In the genomic region with DNA sequence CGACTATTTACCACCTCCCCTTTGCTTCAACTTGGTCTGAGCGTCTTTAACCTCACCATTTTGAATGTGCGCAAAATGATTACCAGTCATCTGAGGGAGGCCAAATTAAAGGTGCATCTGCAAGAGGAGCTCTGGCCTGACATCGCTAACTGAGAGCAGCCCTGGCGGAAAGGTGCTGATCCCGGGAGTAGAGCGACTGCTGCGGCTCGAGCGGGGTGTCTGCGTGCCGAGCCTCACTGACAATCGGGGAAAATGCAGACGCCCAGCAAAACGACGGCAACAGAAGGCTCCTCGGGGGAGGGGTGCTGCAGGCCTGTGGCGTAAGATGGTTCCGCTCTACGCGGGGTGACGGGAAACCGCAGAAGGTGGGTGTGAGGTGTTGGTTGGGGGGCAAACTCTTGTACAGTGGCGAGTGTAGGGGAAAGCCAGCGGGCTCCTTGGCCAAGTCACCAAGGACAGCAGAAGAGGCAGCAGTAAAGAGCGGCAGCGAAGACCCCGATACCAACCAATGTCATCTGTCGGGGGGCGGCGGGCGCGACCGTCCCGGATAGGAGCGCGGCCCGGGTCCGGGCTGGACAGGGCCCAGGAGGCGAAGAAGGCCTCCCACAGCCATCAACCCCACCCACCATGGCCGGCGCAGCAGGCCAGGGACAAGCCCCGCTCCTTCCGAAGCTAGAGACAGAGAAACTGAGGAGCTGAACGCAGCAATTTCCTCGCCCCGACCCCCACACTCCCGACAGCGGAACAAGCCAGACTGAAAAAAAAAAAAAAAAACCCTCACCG, we compare ENCODE assay signal across 8 cellular contexts. TPM values are rescaled to one million over a fixed set of nuclear protein-coding genes. Genes with fewer than 3 reads are reported as not detected.
DNase-seq lines count a peak whose midpoint lies in the region; ATAC-seq and TF ChIP-seq lines count a peak whose summit lies in the region.

No MANE protein-coding gene starts in this region.

- H3K4me3 Mint-ChIP-seq in neural progenitor cell, result peak overlapping the region; percentile 100

- DNase-seq in DMS 273 treated with DMSO at 0.1 percent for 48 hours (lab: John Stamatoyannopoulos, UW) (peak; percentile 58), RWPE1 (ENCODE audit: low spot score) (peak; percentile 76), fibroblast of the conjunctiva (ENCODE audit: low read depth) (peak; percentile 41), neural progenitor cell (ENCODE audit: low spot score) (peak; percentile 82)
- peak; percentile 61 for DNase-seq in activated T-helper 9 cell treated with anti-CD3 and anti-CD28 coated beads, Interleukin-2, amount 50 U/mL, for 16 hours (ENCODE audit: low read depth)

- H3K36me3 Mint-ChIP-seq in neural progenitor cell, result peaks cover 21% of the 10 kb centered on the region

- no peak overlapping the region for H2AFZ ChIP-seq in neural progenitor cell (replicated peaks)

- peaks cover 45% of the 10 kb centered on the region for H3K4me1 Mint-ChIP-seq in neural progenitor cell

- peaks cover 60% of the 10 kb centered on the region for H3F3A ChIP-seq in neural progenitor cell (ENCODE audit: low read depth)

- H3K27ac Mint-ChIP-seq in neural progenitor cell, result peak overlapping the region; percentile 99

- H4K20me1 ChIP-seq in neural progenitor cell (ENCODE audit: low read depth), result peaks cover 25% of the 10 kb centered on the region

- H3K27me3 ChIP-seq in HUES48 (ENCODE audit: control insufficient read depth, insufficient read depth, low read length), result no peaks in the 10 kb centered on the region
- H3K27me3 ChIP-seq in neural progenitor cell, result no peaks in the 10 kb centered on the region
- no peaks in the 10 kb centered on the region for H3K27me3 ChIP-seq in stomach smooth muscle (ENCODE audit: control insufficient read depth in 1 of 2, insufficient read depth in 2 of 2, low read length in 2 of 2)

- H3K36me3 ChIP-seq in HUES48 (ENCODE audit: control insufficient read depth, insufficient read depth, low read length) (no peaks in the 10 kb centered on the region), neural progenitor cell (no peaks in the 10 kb centered on the region), stomach smooth muscle (ENCODE audit: control insufficient read depth in 2 of 2, insufficient read depth in 2 of 2, low read length in 2 of 2) (no peaks in the 10 kb centered on the region)

- peak; percentile 35 for ATAC-seq in GM21447 (IDR thresholded peaks at IDR 0.05; ENCODE audit: unreplicated experiment)

- peaks cover 7% of the 10 kb centered on the region for H3K27me3 Mint-ChIP-seq in neural progenitor cell (ENCODE audit: insufficient read depth, low read depth)

- peak overlapping the region; percentile 97 for H3K27ac ChIP-seq in HUES48 (ENCODE audit: low read depth, low read length)
- H3K27ac ChIP-seq in RWPE1, result peak overlapping the region; percentile 100
- H3K27ac ChIP-seq in neural progenitor cell, result peak overlapping the region; percentile 96
- peak overlapping the region; percentile 100 for H3K27ac ChIP-seq in stomach smooth muscle (ENCODE audit: low read length)

- H3K9ac ChIP-seq in HUES48 (ENCODE audit: low read depth, low read length), result peak overlapping the region; percentile 70
- peak overlapping the region; percentile 80 for H3K9ac ChIP-seq in neural progenitor cell
- peak overlapping the region; percentile 90 to 99 for H3K9ac ChIP-seq in stomach smooth muscle (ENCODE audit: low read length in 2 of 2)

- TF ChIP-seq CTCF in RWPE1 (conservative IDR thresholded peaks at IDR 0.05; ENCODE audit: low read depth) (no peak), neural progenitor cell (IDR thresholded peaks at IDR 0.05) (no peak)

- H3K79me2 ChIP-seq in neural progenitor cell (ENCODE audit: low read depth), result peaks cover 51% of the 10 kb centered on the region

- no peaks in the 10 kb centered on the region for H3K9me3 ChIP-seq in HUES48 (ENCODE audit: control insufficient read depth, insufficient read depth, low read length)
- no peaks in the 10 kb centered on the region for H3K9me3 ChIP-seq in neural progenitor cell (ENCODE audit: low read depth)
- no peaks in the 10 kb centered on the region for H3K9me3 ChIP-seq in stomach smooth muscle (ENCODE audit: control insufficient read depth in 2 of 2, low read length in 2 of 2)

- H3K4me3 ChIP-seq in HUES48 (ENCODE audit: low read depth, low read length), result peak overlapping the region; percentile 86
- peak overlapping the region; percentile 81 for H3K4me3 ChIP-seq in neural progenitor cell
- peak overlapping the region; percentile 70 to 97 for H3K4me3 ChIP-seq in stomach smooth muscle (ENCODE audit: low read length in 2 of 2)

- CTCF ChIA-PET in RWPE1 (lab: Yijun Ruan, JAX), result no interaction called here

- H3K9me3 Mint-ChIP-seq in neural progenitor cell, result peaks cover 22% of the 10 kb centered on the region

- POLR2A ChIA-PET in RWPE1 (lab: Yijun Ruan, JAX; ENCODE audit: low non-redundant PET), result no interaction called here

- H3K4me1 ChIP-seq in HUES48 (ENCODE audit: control insufficient read depth, insufficient read depth, low read length) (peaks cover 47% of the 10 kb centered on the region), neural progenitor cell (peaks cover 46% of the 10 kb centered on the region), stomach smooth muscle (ENCODE audit: control insufficient read depth, insufficient read depth, low read length) (peaks cover 25% of the 10 kb centered on the region)

- H3K4me2 ChIP-seq in neural progenitor cell, result peak overlapping the region; percentile 88

RNA-seq across cellular contexts. Expression of a gene that starts 0.5 kb away (rescaled TPM):
- 84.3 and 128 TPM in 2 replicates for total RNA-seq in neural progenitor cell (ENCODE audit: low replicate concordance)

Comparison
In these comparisons a context has a peak if more than half of its experiments do, and no peak if none do; other contexts are left out.
1. Peak in every context shown above with its lines: DNase-seq, ATAC-seq, H3K4me3 ChIP-seq and H3K27ac ChIP-seq.